In genomic region chr1:39159224-39160036, GRCh38 we compare ENCODE assay signal across 9 cellular contexts. TPM values are rescaled to one million over a fixed set of nuclear protein-coding genes. Genes with fewer than 3 reads are reported as not detected.
A peak's percentile ranks its signal among the peaks of the same experiment; 100 is the strongest.
DNase-seq lines count a peak whose midpoint lies in the region; ATAC-seq, FAIRE-seq and TF ChIP-seq lines count a peak whose summit lies in the region.
"Had no signal": no experiment of that assay in that cellular context is flagged by ENCODE, and none has a peak within 500 bp of the region (broad histone marks: within the 10 kb centered on the region; RNA-seq: fewer than 3 reads in every experiment).

No MANE protein-coding gene starts in this region.

- H3K4me3 ChIP-seq in AG10803 (ENCODE audit: low read length) (no peak overlapping the region), endocrine pancreas (ENCODE audit: control insufficient read depth, insufficient read depth, low read length) (peak overlapping the region; percentile 70), mucosa of stomach (ENCODE audit: low read length) (peak overlapping the region; percentile 33)

- H3K4me1 ChIP-seq in endocrine pancreas (ENCODE audit: control insufficient read depth, insufficient read depth, low read length) (peaks cover 25% of the 10 kb centered on the region), mucosa of stomach (ENCODE audit: control insufficient read depth, insufficient read depth, low read length) (peaks cover 42% of the 10 kb centered on the region)

- peak; percentile 79 for DNase-seq in AG10803 (ENCODE audit: low read depth)
- DNase-seq in NCI-H2029 treated with DMSO at 0.1 percent for 48 hours (lab: John Stamatoyannopoulos, UW), result peak; percentile 93
- no peak for DNase-seq in NCI-H2107 treated with DMSO at 0.1 percent for 48 hours (lab: John Stamatoyannopoulos, UW; ENCODE audit: unreplicated experiment)
- no peak for DNase-seq in stimulated activated CD4-positive, alpha-beta T cell treated with anti-CD3 and anti-CD28 coated beads, Interleukin-15, amount 100 ng/mL, for 24 hours
- DNase-seq in H54 (ENCODE audit: insufficient read length, low spot score), result no peak
- DNase-seq in sciatic nerve (ENCODE audit: low spot score), result no peak
- DNase-seq: activated T-cell treated with anti-CD3 and anti-CD28 coated beads, Interleukin-2, amount 50 U/mL, for 72 hours had no signal

- H3K27me3 ChIP-seq in endocrine pancreas (ENCODE audit: control insufficient read depth, insufficient read depth, low read length), result no peaks in the 10 kb centered on the region
- no peaks in the 10 kb centered on the region for H3K27me3 ChIP-seq in mucosa of stomach (ENCODE audit: control insufficient read depth, insufficient read depth, low read length)

- TF ChIP-seq POLR2A in H54 (IDR thresholded peaks at IDR 0.05; ENCODE audit: low read depth, low read length), result no peak

- intact Hi-C loops in sciatic nerve (cut with DNase I), result no loop called here

- TF ChIP-seq CTCF in AG10803 (conservative IDR thresholded peaks at IDR 0.05; ENCODE audit: low read length), result no peak

- H3K36me3 ChIP-seq in endocrine pancreas (ENCODE audit: control insufficient read depth, insufficient read depth, low read length) (no peaks in the 10 kb centered on the region), mucosa of stomach (ENCODE audit: control insufficient read depth, insufficient read depth, low read length) (no peaks in the 10 kb centered on the region)

- no peak for FAIRE-seq in H54 (lab: Jason Lieb, UNC)

- ATAC-seq in sciatic nerve, result no peak
- ATAC-seq: activated T-cell treated with anti-CD3 and anti-CD28 coated beads, Interleukin-2, amount 50 U/mL, for 72 hours had no signal

- H3K9ac ChIP-seq in endocrine pancreas (ENCODE audit: control insufficient read depth, insufficient read depth, low read length) (no peak overlapping the region), mucosa of stomach (ENCODE audit: low read length) (peak overlapping the region; percentile 73)

- H3K9me3 ChIP-seq in endocrine pancreas (ENCODE audit: control insufficient read depth, low read length) (no peaks in the 10 kb centered on the region), mucosa of stomach (ENCODE audit: control insufficient read depth, low read length) (no peaks in the 10 kb centered on the region)

RNA-seq across cellular contexts. Expression of gene MACF1, which starts 45.1 kb away (rescaled TPM):
- 322 TPM for total RNA-seq in sciatic nerve

Comparison
In these comparisons a context has a peak if more than half of its experiments do, and no peak if none do; other contexts are left out.
1. DNase-seq: peak in AG10803 (single experiment) and NCI-H2029 treated with DMSO at 0.1 percent for 48 hours (single experiment); none in NCI-H2107 treated with DMSO at 0.1 percent for 48 hours (single experiment), stimulated activated CD4-positive, alpha-beta T cell treated with anti-CD3 and anti-CD28 coated beads, Interleukin-15, amount 100 ng/mL, for 24 hours (single experiment), H54 (single experiment) and sciatic nerve (single experiment).